7 cellular contexts compared by ENCODE assay signal in the genomic region with DNA sequence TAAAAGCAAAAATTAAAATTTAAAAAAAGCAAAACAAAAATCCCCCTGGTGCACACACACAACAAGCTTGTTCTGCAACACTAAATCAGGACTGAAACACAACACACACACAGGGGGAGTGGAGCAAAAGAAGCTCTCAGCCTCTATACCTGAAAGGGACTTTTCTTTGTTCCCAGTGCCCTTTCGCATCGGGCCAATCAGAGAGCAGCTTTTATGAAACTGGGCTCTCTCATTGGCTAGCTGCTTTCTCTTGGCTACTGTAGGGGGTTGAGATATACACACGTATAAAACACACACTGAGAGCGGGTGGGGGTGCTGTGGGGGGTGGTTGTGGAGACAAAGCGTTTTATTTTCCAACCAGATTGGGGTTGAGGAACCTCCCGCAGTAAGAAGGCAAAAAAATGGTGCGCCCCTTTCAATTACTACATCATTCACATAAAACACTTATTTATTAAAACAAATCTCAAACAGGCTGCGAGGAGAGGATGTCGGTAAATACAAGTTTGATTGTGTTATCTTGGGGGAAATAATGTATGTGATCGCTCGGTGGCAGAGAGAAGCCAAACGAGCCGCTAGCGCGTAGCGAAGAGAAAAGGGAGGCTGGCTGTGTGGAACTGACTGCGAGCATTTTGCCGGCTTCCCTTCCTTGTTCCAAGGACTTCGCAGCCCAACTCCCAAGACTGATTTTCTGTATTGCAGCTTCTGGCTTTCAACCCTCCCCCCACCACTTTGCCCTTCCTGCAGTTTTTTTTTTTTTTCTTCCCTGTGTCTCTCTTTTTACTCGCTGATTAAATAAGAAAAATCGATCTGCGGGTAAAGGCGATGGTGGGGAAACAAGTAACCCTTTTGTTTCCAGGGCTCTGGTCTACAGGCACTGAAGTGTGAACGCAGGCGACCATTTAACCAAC. TPM values are rescaled to one million over a fixed set of nuclear protein-coding genes. Genes with fewer than 3 reads are reported as not detected.
A peak's percentile ranks its signal among the peaks of the same experiment; 100 is the strongest.
DNase-seq lines count a peak whose midpoint lies in the region; ATAC-seq, FAIRE-seq and TF ChIP-seq lines count a peak whose summit lies in the region.

No MANE protein-coding gene starts in this region.

- TF ChIP-seq CTCF in GM12875 (IDR thresholded peaks at IDR 0.05; ENCODE audit: borderline replicate concordance, insufficient read depth, low read depth, low read length) (no peak), smooth muscle cell (IDR thresholded peaks at IDR 0.05; ENCODE audit: borderline replicate concordance, insufficient read depth, poor library complexity, severe bottlenecking) (no peak)

- peaks cover 19% of the 10 kb centered on the region for H3K79me2 ChIP-seq in smooth muscle cell (ENCODE audit: low read depth)

- peak; percentile 31 for FAIRE-seq in colon (lab: Jason Lieb, UNC)

- H3K4me1 Mint-ChIP-seq in IgD-negative memory B cell: peaks cover 12 to 32% (median 18%) of the 10 kb centered on the region in 3 donors

- H3K4me3 Mint-ChIP-seq in IgD-negative memory B cell: peak overlapping the region in 1 of 4 donors; percentile 96

- 2% methylated on average over 25 of the region's 25 CpGs for WGBS in smooth muscle cell (ENCODE audit: low lambda C conversion rate)

- no peaks in the 10 kb centered on the region for H3K27me3 ChIP-seq in smooth muscle cell (ENCODE audit: low read depth)

- H3K27ac ChIP-seq in smooth muscle cell (ENCODE audit: low read depth): peak overlapping the region; percentile 94

- H3K27me3 Mint-ChIP-seq in IgD-negative memory B cell: peaks cover 12% of the 10 kb centered on the region

- H4K20me1 ChIP-seq in smooth muscle cell (ENCODE audit: low read depth): no peaks in the 10 kb centered on the region

- H3K9ac ChIP-seq in smooth muscle cell (ENCODE audit: low read depth): peak overlapping the region; percentile 89

- no peaks in the 10 kb centered on the region for H3K36me3 Mint-ChIP-seq in IgD-negative memory B cell

- H3K9me3 Mint-ChIP-seq in IgD-negative memory B cell: peaks cover 0 to 2% (median 0%) of the 10 kb centered on the region in 3 donors

- H3K27ac Mint-ChIP-seq in IgD-negative memory B cell: peak overlapping the region in 2 of 3 donors; percentile 93 to 97

- peak overlapping the region; percentile 58 for H3K4me3 ChIP-seq in GM12875 (ENCODE audit: low read depth, low read length)
- H3K4me3 ChIP-seq in smooth muscle cell: peak overlapping the region; percentile 80

- H3K36me3 ChIP-seq in smooth muscle cell (ENCODE audit: low read depth): no peaks in the 10 kb centered on the region

- peak overlapping the region; percentile 84 for H2AFZ ChIP-seq in smooth muscle cell (ENCODE audit: low read depth)

- no peaks in the 10 kb centered on the region for H3K9me3 ChIP-seq in smooth muscle cell (replicated peaks; ENCODE audit: low read depth)

- peaks cover 15% of the 10 kb centered on the region for H3F3A ChIP-seq in smooth muscle cell (ENCODE audit: low read depth)

- H3K4me1 ChIP-seq in smooth muscle cell (ENCODE audit: low read depth): peaks cover 22% of the 10 kb centered on the region

- peak; percentile 83 for ATAC-seq in GM21825 (IDR thresholded peaks at IDR 0.05; ENCODE audit: unreplicated experiment)

- DNase-seq in islet precursor cell: peak; percentile 97
- no peak for DNase-seq in smooth muscle cell (lab: John Stamatoyannopoulos, UW; ENCODE audit: unreplicated experiment)

- peak overlapping the region; percentile 96 for H3K4me2 ChIP-seq in smooth muscle cell

TF ChIP-seq in PFSK-1, 5 proteins besides CTCF, POLR2A, EP300 and RAD21:
- TF ChIP-seq FOXP2 (optimal IDR thresholded peaks at IDR 0.05; ENCODE audit: borderline replicate concordance, extremely low read depth, extremely low read length, insufficient read depth) (no peak), POLR2AphosphoS5 (IDR thresholded peaks at IDR 0.05; ENCODE audit: low read depth, low read length) (peak; percentile 57; the same call in 1 of the 2 replicates), TAF1 (IDR thresholded peaks at IDR 0.05; ENCODE audit: borderline replicate concordance, insufficient read depth, low read length) (peak; percentile 48; the same call in 1 of the 2 replicates)
- TF ChIP-seq, protein P1, sequence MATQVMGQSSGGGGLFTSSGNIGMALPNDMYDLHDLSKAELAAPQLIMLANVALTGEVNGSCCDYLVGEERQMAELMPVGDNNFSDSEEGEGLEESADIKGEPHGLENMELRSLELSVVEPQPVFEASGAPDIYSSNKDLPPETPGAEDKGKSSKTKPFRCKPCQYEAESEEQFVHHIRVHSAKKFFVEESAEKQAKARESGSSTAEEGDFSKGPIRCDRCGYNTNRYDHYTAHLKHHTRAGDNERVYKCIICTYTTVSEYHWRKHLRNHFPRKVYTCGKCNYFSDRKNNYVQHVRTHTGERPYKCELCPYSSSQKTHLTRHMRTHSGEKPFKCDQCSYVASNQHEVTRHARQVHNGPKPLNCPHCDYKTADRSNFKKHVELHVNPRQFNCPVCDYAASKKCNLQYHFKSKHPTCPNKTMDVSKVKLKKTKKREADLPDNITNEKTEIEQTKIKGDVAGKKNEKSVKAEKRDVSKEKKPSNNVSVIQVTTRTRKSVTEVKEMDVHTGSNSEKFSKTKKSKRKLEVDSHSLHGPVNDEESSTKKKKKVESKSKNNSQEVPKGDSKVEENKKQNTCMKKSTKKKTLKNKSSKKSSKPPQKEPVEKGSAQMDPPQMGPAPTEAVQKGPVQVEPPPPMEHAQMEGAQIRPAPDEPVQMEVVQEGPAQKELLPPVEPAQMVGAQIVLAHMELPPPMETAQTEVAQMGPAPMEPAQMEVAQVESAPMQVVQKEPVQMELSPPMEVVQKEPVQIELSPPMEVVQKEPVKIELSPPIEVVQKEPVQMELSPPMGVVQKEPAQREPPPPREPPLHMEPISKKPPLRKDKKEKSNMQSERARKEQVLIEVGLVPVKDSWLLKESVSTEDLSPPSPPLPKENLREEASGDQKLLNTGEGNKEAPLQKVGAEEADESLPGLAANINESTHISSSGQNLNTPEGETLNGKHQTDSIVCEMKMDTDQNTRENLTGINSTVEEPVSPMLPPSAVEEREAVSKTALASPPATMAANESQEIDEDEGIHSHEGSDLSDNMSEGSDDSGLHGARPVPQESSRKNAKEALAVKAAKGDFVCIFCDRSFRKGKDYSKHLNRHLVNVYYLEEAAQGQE (IDR thresholded peaks at IDR 0.05; ENCODE audit: insufficient read depth in 1 of 2, low read depth in 2 of 2, low read length in 2 of 2): no peak

RNA-seq across cellular contexts. Expression of a gene that starts 2.5 kb away (rescaled TPM):
- polyA plus RNA-seq in IgD-negative memory B cell (6.4 TPM), smooth muscle cell (15.4 and 22.0 TPM in 2 replicates)
- polyA plus RNA-seq in PFSK-1 (2012; ENCODE audit: insufficient read length, low read depth): 8.0 TPM
- total RNA-seq in smooth muscle cell: 33.1 and 69.5 TPM in 2 replicates
